In genomic region chr3:148021400-148021799, GRCh38 we compare ENCODE assay signal across 19 cellular contexts.
DNase-seq lines count a peak whose midpoint lies in the region; ATAC-seq and TF ChIP-seq lines count a peak whose summit lies in the region.
"Had no signal": no experiment of that assay in that cellular context is flagged by ENCODE, and none has a peak within 500 bp of the region (broad histone marks: within the 10 kb centered on the region; RNA-seq: fewer than 3 reads in every experiment).

No MANE protein-coding gene starts in this region.

- H4K20me1 ChIP-seq in GM23248 (ENCODE audit: insufficient read depth) = no peaks in the 10 kb centered on the region

- H3K4me2 ChIP-seq in GM23248 (ENCODE audit: unreplicated experiment) (no peak overlapping the region), mesenchymal stem cell (ENCODE audit: low read length, poor library complexity, severe bottlenecking) (no peak overlapping the region)

- H3K23ac ChIP-seq in mesenchymal stem cell (ENCODE audit: low read length in 2 of 2) = no peak overlapping the region

- no peak overlapping the region for H2BK5ac ChIP-seq in mesenchymal stem cell (ENCODE audit: low read depth, low read length, poor library complexity, severe bottlenecking)

- H3K9ac ChIP-seq in GM23248 = no peak overlapping the region
- no peak overlapping the region for H3K9ac ChIP-seq in mesenchymal stem cell (ENCODE audit: low read length)

- H3K9me2 ChIP-seq in GM23248 (ENCODE audit: insufficient read depth) = no peaks in the 10 kb centered on the region

- H3K4me3 Mint-ChIP-seq in T-helper 2 cell treated with Interferon-gamma antibody and Interleukin-4, amounts not matched to agents 5 μg/mL and 100 μg/mL, for 36 hours = no peak overlapping the region
- H3K4me3 Mint-ChIP-seq: CD4-positive, CD25-positive, alpha-beta regulatory T cell had no signal

- WGBS in GM23248 (ENCODE audit: low coverage in 1 of 2, low lambda C conversion rate in 2 of 2, missing lambda C conversion rate in 2 of 2), 2 experiments = 63 to 64% methylated on average over 6 of the region's 6 CpGs
- WGBS in mesenchymal stem cell = 90% methylated on average over 6 of the region's 6 CpGs

- peaks cover 9% of the 10 kb centered on the region; the same call in 1 of the 2 replicates for H3F3A ChIP-seq in GM23248 (ENCODE audit: insufficient read depth)

- 0 out of 2 replicates have a peak, but pooled peaks cover 3% of the 10 kb centered on the region for H3K36me3 ChIP-seq in GM23248 (ENCODE audit: low read depth)
- no peaks in the 10 kb centered on the region for H3K36me3 ChIP-seq in MG63
- no peaks in the 10 kb centered on the region for H3K36me3 ChIP-seq in brain microvascular endothelial cell (replicated peaks)
- no peaks in the 10 kb centered on the region for H3K36me3 ChIP-seq in lower lobe of right lung
- H3K36me3 ChIP-seq in mesenchymal stem cell (ENCODE audit: control insufficient read depth in 1 of 2, insufficient read depth in 2 of 2, low read depth in 1 of 2, low read length in 2 of 2) = no peaks in the 10 kb centered on the region
- H3K36me3 ChIP-seq: Peyer's patch, SJCRH30 had no signal

- intact Hi-C loops in lower lobe of right lung (cut with DNase I) = no loop called here

- no peak for ATAC-seq in lower lobe of right lung
- no peak for ATAC-seq in HG02642 (IDR thresholded peaks at IDR 0.05; ENCODE audit: poor library complexity, unreplicated experiment)
- ATAC-seq: HepG2, K562 had no signal

- no peaks in the 10 kb centered on the region for H3K79me2 ChIP-seq in GM23248 (ENCODE audit: insufficient read depth)

- H3K27ac Mint-ChIP-seq in T-helper 2 cell treated with Interferon-gamma antibody and Interleukin-4, amounts not matched to agents 5 μg/mL and 100 μg/mL, for 36 hours = no peak overlapping the region
- H3K27ac Mint-ChIP-seq: CD4-positive, CD25-positive, alpha-beta regulatory T cell had no signal

- no peaks in the 10 kb centered on the region for H3K79me1 ChIP-seq in mesenchymal stem cell (replicated peaks; ENCODE audit: low read length, poor library complexity, severe bottlenecking)

- no peak overlapping the region for H2BK15ac ChIP-seq in mesenchymal stem cell (ENCODE audit: low read depth, poor library complexity, severe bottlenecking)

- no peak overlapping the region for H3K4ac ChIP-seq in mesenchymal stem cell (ENCODE audit: low read depth in 1 of 2, low read length in 2 of 2)

- H3K14ac ChIP-seq in mesenchymal stem cell (ENCODE audit: low read length in 2 of 2) = no peak overlapping the region

- H3K18ac ChIP-seq in mesenchymal stem cell (ENCODE audit: low read depth in 1 of 2, low read length in 2 of 2) = no peak overlapping the region

- no peak overlapping the region for H2BK120ac ChIP-seq in mesenchymal stem cell (ENCODE audit: low read depth, low read length)

- peaks cover 36% of the 10 kb centered on the region for H3K9me3 Mint-ChIP-seq in T-helper 2 cell treated with Interferon-gamma antibody and Interleukin-4, amounts not matched to agents 5 μg/mL and 100 μg/mL, for 36 hours

- TF ChIP-seq CTCF in brain microvascular endothelial cell (IDR thresholded peaks at IDR 0.05; ENCODE audit: low read depth, low read length, missing control alignments) (no peak), lower lobe of right lung (IDR thresholded peaks at IDR 0.05) (no peak)

- in situ Hi-C loops in GM23248 (cut with MboI) (no loop called here), brain microvascular endothelial cell (cut with HindIII; ENCODE audit: low pct_ligation_motif_present, low sequenced_read_pairs) (no loop called here)

- peaks cover 16% of the 10 kb centered on the region for H3K4me1 ChIP-seq in GM23248 (ENCODE audit: insufficient read depth)
- H3K4me1 ChIP-seq in lower lobe of right lung = no peaks in the 10 kb centered on the region
- H3K4me1 ChIP-seq in mesenchymal stem cell (ENCODE audit: control insufficient read depth, insufficient read depth, low read depth, low read length) = peaks cover 2% of the 10 kb centered on the region
- H3K4me1 ChIP-seq: Peyer's patch had no signal

- no peak overlapping the region for H4K91ac ChIP-seq in mesenchymal stem cell (ENCODE audit: low read length)

- H3K27me3 Mint-ChIP-seq in T-helper 2 cell treated with Interferon-gamma antibody and Interleukin-4, amounts not matched to agents 5 μg/mL and 100 μg/mL, for 36 hours (ENCODE audit: low read depth) = no peaks in the 10 kb centered on the region
- H3K27me3 Mint-ChIP-seq: CD4-positive, CD25-positive, alpha-beta regulatory T cell had no signal

- H3K27ac ChIP-seq in GM23248 (no peak overlapping the region), brain microvascular endothelial cell (no peak overlapping the region), lower lobe of right lung (no peak overlapping the region), mesenchymal stem cell (ENCODE audit: low read length, poor library complexity, severe bottlenecking) (no peak overlapping the region)
- H3K27ac ChIP-seq: Peyer's patch, SJCRH30 had no signal

- H3K4me3 ChIP-seq in GM23248 (no peak overlapping the region), MG63 (no peak overlapping the region), brain microvascular endothelial cell (ENCODE audit: low read depth, low read length) (no peak overlapping the region), lower lobe of right lung (no peak overlapping the region), mesenchymal stem cell (ENCODE audit: insufficient read depth in 1 of 2, low read depth in 1 of 2, low read length in 2 of 2) (no peak overlapping the region)
- H3K4me3 ChIP-seq: K562, Peyer's patch, SJCRH30 had no signal

- H3K9me3 ChIP-seq in GM23248 (ENCODE audit: low read depth) (no peaks in the 10 kb centered on the region), MG63 (0 out of 2 replicates have a peak, but pooled peaks cover 3% of the 10 kb centered on the region), lower lobe of right lung (no peaks in the 10 kb centered on the region), mesenchymal stem cell (ENCODE audit: control insufficient read depth, low read length) (peaks cover 9% of the 10 kb centered on the region)
- H3K9me3 ChIP-seq: Peyer's patch, SJCRH30 had no signal

- H3K36me3 Mint-ChIP-seq in T-helper 2 cell treated with Interferon-gamma antibody and Interleukin-4, amounts not matched to agents 5 μg/mL and 100 μg/mL, for 36 hours (ENCODE audit: low read depth) = no peaks in the 10 kb centered on the region
- H3K36me3 Mint-ChIP-seq: CD4-positive, CD25-positive, alpha-beta regulatory T cell had no signal

- no peak overlapping the region for H4K8ac ChIP-seq in mesenchymal stem cell (ENCODE audit: low read length)

- H2BK12ac ChIP-seq in mesenchymal stem cell (ENCODE audit: low read length in 2 of 2) = no peak overlapping the region

- H2AK5ac ChIP-seq in mesenchymal stem cell (ENCODE audit: low read length, severe bottlenecking) = no peak overlapping the region

- peak; percentile 23 for DNase-seq in GM23248
- peak; percentile 21 for DNase-seq in MG63
- peak; percentile 43 for DNase-seq in brain microvascular endothelial cell
- peak; percentile 33 for DNase-seq in lower lobe of right lung
- DNase-seq in mesenchymal stem cell = no peak
- DNase-seq in T-helper 2 cell treated with Interferon-gamma antibody and Interleukin-4, amounts not matched to agents 5 μg/mL and 100 μg/mL, for 36 hours (ENCODE audit: low spot score) = no peak
- DNase-seq: CD4-positive, CD25-positive, alpha-beta regulatory T cell; NCI-H1092; NCI-H1436; NCI-H2029; NCI-H226; NCI-H510A treated with DMSO at 0.1 percent for 48 hours; NCI-H748 treated with DMSO at 0.1 percent for 48 hours; NK-92 treated with Interleukin-12 subunit alpha and Interleukin-12 subunit beta, amount 100 ng/mL, for 24 hours; Peyer's patch; SJCRH30 had no signal

- H3K4me1 Mint-ChIP-seq in T-helper 2 cell treated with Interferon-gamma antibody and Interleukin-4, amounts not matched to agents 5 μg/mL and 100 μg/mL, for 36 hours (ENCODE audit: low read depth) = no peaks in the 10 kb centered on the region
- H3K4me1 Mint-ChIP-seq: CD4-positive, CD25-positive, alpha-beta regulatory T cell had no signal

- H3K27me3 ChIP-seq in GM23248 (replicated peaks; ENCODE audit: insufficient read depth) (no peaks in the 10 kb centered on the region), MG63 (no peaks in the 10 kb centered on the region), brain microvascular endothelial cell (replicated peaks) (no peaks in the 10 kb centered on the region), lower lobe of right lung (ENCODE audit: low read depth) (no peaks in the 10 kb centered on the region), mesenchymal stem cell (ENCODE audit: control insufficient read depth in 1 of 2, insufficient read depth in 1 of 2, low read length in 2 of 2) (no peaks in the 10 kb centered on the region)
- H3K27me3 ChIP-seq: Peyer's patch, SJCRH30 had no signal

- H2AFZ ChIP-seq in GM23248 = no peak overlapping the region
- no peak overlapping the region for H2AFZ ChIP-seq in mesenchymal stem cell (ENCODE audit: low read depth, low read length)

Comparison
In these comparisons a context has a peak if more than half of its experiments do, and no peak if none do; other contexts are left out.
1. DNase-seq: peak in GM23248 (single experiment), MG63 (single experiment), brain microvascular endothelial cell (single experiment) and lower lobe of right lung (single experiment); none in mesenchymal stem cell (single experiment) and T-helper 2 cell treated with Interferon-gamma antibody and Interleukin-4, amounts not matched to agents 5 μg/mL and 100 μg/mL, for 36 hours (single experiment).